Comparison of ENCODE assay signal across 1 cellular context in the genomic region with DNA sequence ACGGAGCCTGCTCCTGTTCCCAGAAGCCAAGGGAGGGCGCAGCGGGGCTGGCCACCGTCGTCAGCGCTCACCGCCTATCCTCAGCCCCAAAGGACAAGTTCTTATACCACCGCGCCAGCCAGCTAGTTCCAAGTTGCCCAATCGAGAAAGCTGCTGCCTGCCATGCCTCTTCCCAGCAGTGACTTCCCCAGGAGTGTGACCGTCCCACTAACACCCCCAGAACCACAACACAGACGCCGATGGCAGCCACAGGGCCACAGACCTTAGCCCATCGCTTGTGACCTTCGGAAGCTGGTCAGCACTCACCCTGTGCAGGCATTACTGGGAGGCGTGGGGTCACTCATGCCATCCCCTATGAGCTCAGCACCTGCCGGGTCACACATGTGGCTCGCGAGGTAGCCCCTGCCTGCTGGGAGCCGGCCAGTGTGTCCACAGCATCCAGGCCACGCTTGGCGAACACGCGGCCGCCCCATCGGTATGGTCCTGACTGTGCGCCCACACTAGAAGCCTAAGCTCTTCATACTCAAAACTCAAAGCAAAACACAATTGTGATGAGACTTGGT.
TF ChIP-seq lines count a peak whose summit lies in the region.

No MANE protein-coding gene starts in this region.

TF ChIP-seq in K562, 482 proteins besides CTCF, POLR2A, EP300 and RAD21 (continued from another document):
- no peak for TF ChIP-seq NEUROD1 (IDR thresholded peaks at IDR 0.05; ENCODE audit: borderline replicate concordance, low read depth, low read length, partially characterized antibody)
- no peak for TF ChIP-seq ZNF23 (CRISPR knock-in tag; IDR thresholded peaks at IDR 0.05)
